ENCODE assay signal across 8 cellular contexts in the genomic region with DNA sequence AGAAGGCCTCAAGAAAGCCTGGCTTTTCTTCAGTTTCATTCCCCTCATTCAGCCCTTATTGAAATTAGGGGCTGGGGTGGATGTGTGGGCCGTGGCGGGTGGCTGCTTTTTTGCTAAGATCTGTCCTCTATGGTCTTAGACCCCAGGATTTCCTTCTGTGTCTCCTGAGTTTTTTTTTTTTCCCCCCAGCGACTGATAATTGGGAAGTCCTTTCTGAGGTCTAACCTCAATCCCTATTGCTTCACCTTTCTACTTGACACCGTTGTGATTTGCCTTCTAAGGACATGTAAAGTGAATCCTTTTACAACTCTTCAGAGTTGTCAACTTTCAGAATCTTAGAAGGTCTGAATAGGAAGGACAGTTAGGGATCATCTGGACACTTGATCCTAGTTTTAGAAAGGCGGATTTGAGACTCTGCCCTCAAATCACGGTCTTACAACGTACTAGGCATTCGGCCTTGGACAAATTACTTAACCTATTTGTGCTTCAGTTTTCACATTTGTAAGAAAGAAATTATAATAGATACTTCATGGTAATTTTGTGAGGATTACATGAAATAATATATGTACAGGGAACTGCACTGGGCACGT.
DNase-seq lines count a peak whose midpoint lies in the region; ATAC-seq and TF ChIP-seq lines count a peak whose summit lies in the region.

No MANE protein-coding gene starts in this region.

- H3K36me3 Mint-ChIP-seq in activated naive CD4-positive, alpha-beta T cell treated with anti-CD3 and anti-CD28 coated beads, Interleukin-2, amount 10 ng/mL, durations not matched to agents 7 days and 5 days, result no peaks in the 10 kb centered on the region

- CTCF ChIA-PET in activated naive CD4-positive, alpha-beta T cell treated with anti-CD3 and anti-CD28 coated beads, Interleukin-2, amount 10 ng/mL, durations not matched to agents 7 days and 5 days (lab: Charles Lee), result interaction anchor here (0.8 to 8.3 kb wide), 14 partner anchors 8 to 145 kb away, joined by 3 to 125 read pairs (median 5); no protein-coding TSS in a partner anchor

- H3K4me3 ChIP-seq in DND-41 (ENCODE audit: low read depth in 1 of 2, low read length in 2 of 2), result peak overlapping the region; percentile 16 to 63; a peak in 3 of 4 replicates
- H3K4me3 ChIP-seq in OCI-LY3 (ENCODE audit: low read length), result peak overlapping the region; percentile 80
- H3K4me3 ChIP-seq in fibroblast of mammary gland (ENCODE audit: control insufficient read depth, low read depth, low read length), result peak overlapping the region; percentile 62
- peak overlapping the region; percentile 85 for H3K4me3 ChIP-seq in rectal smooth muscle tissue (ENCODE audit: low read length)

- ATAC-seq in DND-41 (ENCODE audit: insufficient read depth, low read depth) (no peak), GM21723 (IDR thresholded peaks at IDR 0.05; ENCODE audit: unreplicated experiment) (no peak), GM21529 (IDR thresholded peaks at IDR 0.05; ENCODE audit: unreplicated experiment) (no peak), HG02623 (IDR thresholded peaks at IDR 0.05; ENCODE audit: unreplicated experiment) (no peak)

- no peaks in the 10 kb centered on the region for H3K79me2 ChIP-seq in DND-41 (ENCODE audit: insufficient read depth, low read length)
- H3K79me2 ChIP-seq in OCI-LY3 (ENCODE audit: low read length), result no peaks in the 10 kb centered on the region

- H3K4me2 ChIP-seq in DND-41 (ENCODE audit: insufficient read depth, low read length) (peak overlapping the region; percentile 93), OCI-LY3 (ENCODE audit: low read length) (peak overlapping the region; percentile 92)

- H3K9ac ChIP-seq in DND-41 (ENCODE audit: low read depth, low read length) (peak overlapping the region; percentile 59), OCI-LY3 (ENCODE audit: low read length) (peak overlapping the region; percentile 72), rectal smooth muscle tissue (ENCODE audit: low read length) (peak overlapping the region; percentile 51)

- no peaks in the 10 kb centered on the region for H3K9me3 Mint-ChIP-seq in activated naive CD4-positive, alpha-beta T cell treated with anti-CD3 and anti-CD28 coated beads, Interleukin-2, amount 10 ng/mL, durations not matched to agents 7 days and 5 days

- peaks cover 31% of the 10 kb centered on the region for H3K4me1 ChIP-seq in DND-41 (ENCODE audit: insufficient read depth, low read length)
- H3K4me1 ChIP-seq in OCI-LY3 (ENCODE audit: low read length), result peaks cover 39% of the 10 kb centered on the region
- peaks cover 31% of the 10 kb centered on the region for H3K4me1 ChIP-seq in rectal smooth muscle tissue (ENCODE audit: control insufficient read depth, insufficient read depth, low read length)

- peaks cover 39% of the 10 kb centered on the region for H3K4me1 Mint-ChIP-seq in activated naive CD4-positive, alpha-beta T cell treated with anti-CD3 and anti-CD28 coated beads, Interleukin-2, amount 10 ng/mL, durations not matched to agents 7 days and 5 days

- peaks cover 6% of the 10 kb centered on the region for H3K27me3 Mint-ChIP-seq in activated naive CD4-positive, alpha-beta T cell treated with anti-CD3 and anti-CD28 coated beads, Interleukin-2, amount 10 ng/mL, durations not matched to agents 7 days and 5 days

- DNase-seq in DND-41, result no peak
- DNase-seq in fibroblast of mammary gland (ENCODE audit: low read depth), result no peak
- no peak for DNase-seq in activated naive CD4-positive, alpha-beta T cell treated with anti-CD3 and anti-CD28 coated beads, Interleukin-2, amount 10 ng/mL, durations not matched to agents 7 days and 5 days

- H4K20me1 ChIP-seq in DND-41 (ENCODE audit: insufficient read depth, low read length) (no peaks in the 10 kb centered on the region), OCI-LY3 (ENCODE audit: insufficient read depth, low read length) (no peaks in the 10 kb centered on the region)

- H3K9me3 ChIP-seq in DND-41 (ENCODE audit: insufficient read depth, low read length, severe bottlenecking) (no peaks in the 10 kb centered on the region), OCI-LY3 (ENCODE audit: insufficient read depth, low read length) (no peaks in the 10 kb centered on the region)

- peak overlapping the region; percentile 89 for H2AFZ ChIP-seq in DND-41 (ENCODE audit: low read depth, low read length)
- peak overlapping the region; percentile 71 for H2AFZ ChIP-seq in OCI-LY3 (ENCODE audit: low read depth, low read length)

- no peaks in the 10 kb centered on the region for H3K36me3 ChIP-seq in DND-41 (ENCODE audit: insufficient read depth, low read length)
- H3K36me3 ChIP-seq in OCI-LY3 (replicated peaks; ENCODE audit: low read depth, low read length), result no peaks in the 10 kb centered on the region
- H3K36me3 ChIP-seq in rectal smooth muscle tissue (ENCODE audit: control insufficient read depth, insufficient read depth, low read length), result no peaks in the 10 kb centered on the region

- H3K4me3 Mint-ChIP-seq in activated naive CD4-positive, alpha-beta T cell treated with anti-CD3 and anti-CD28 coated beads, Interleukin-2, amount 10 ng/mL, durations not matched to agents 7 days and 5 days, result no peak overlapping the region

- H3K27ac Mint-ChIP-seq in activated naive CD4-positive, alpha-beta T cell treated with anti-CD3 and anti-CD28 coated beads, Interleukin-2, amount 10 ng/mL, durations not matched to agents 7 days and 5 days, result no peak overlapping the region

- H3K27me3 ChIP-seq in DND-41 (ENCODE audit: insufficient read depth, low read length, poor library complexity) (no peaks in the 10 kb centered on the region), OCI-LY3 (ENCODE audit: low read depth, low read length) (no peaks in the 10 kb centered on the region), rectal smooth muscle tissue (ENCODE audit: control insufficient read depth, insufficient read depth, low read length) (no peaks in the 10 kb centered on the region)

- H3K27ac ChIP-seq in DND-41 (ENCODE audit: low read length), result peak overlapping the region; percentile 86
- H3K27ac ChIP-seq in OCI-LY3 (ENCODE audit: low read length), result peak overlapping the region; percentile 63
- peak overlapping the region; percentile 87 for H3K27ac ChIP-seq in rectal smooth muscle tissue (ENCODE audit: low read depth, low read length)

- TF ChIP-seq CTCF in DND-41 (IDR thresholded peaks at IDR 0.05; ENCODE audit: borderline replicate concordance, extremely low read depth, low read length, poor library complexity, severe bottlenecking) (no peak), OCI-LY3 (IDR thresholded peaks at IDR 0.05; ENCODE audit: low read depth, low read length) (no peak), fibroblast of mammary gland (conservative IDR thresholded peaks at IDR 0.05; ENCODE audit: control insufficient read depth, insufficient read depth, low read depth, low read length) (no peak)
